Comparison of ENCODE assay signal across 26 cellular contexts in the genomic region with DNA sequence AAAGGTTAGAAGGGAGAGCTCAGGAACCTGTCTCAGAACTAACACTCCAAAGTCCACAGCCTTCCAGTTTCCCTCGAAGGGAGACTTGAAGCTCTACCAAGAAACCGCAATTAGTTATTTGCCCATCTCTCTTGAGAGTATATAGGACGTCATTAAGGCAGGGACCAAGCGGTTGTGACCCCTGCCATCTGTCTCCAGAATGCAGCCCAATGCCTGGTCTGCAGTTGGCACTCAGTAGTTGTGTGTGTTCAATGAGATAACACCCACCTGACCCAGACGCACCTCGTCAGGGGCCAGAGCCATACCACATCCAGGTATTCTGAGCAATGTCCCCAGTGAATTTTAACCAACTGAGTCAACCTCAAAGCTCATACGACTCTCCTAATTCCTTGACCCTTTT.
"Had no signal": no experiment of that assay in that cellular context is flagged by ENCODE, and none has a peak within 500 bp of the region (broad histone marks: within the 10 kb centered on the region; RNA-seq: fewer than 3 reads in every experiment).

No MANE protein-coding gene starts in this region.

- FAIRE-seq: colon, endometrium, endothelial cell of umbilical vein, frontal cortex had no signal

- H3K27me3 ChIP-seq: colonic mucosa, foreskin keratinocyte, gastrocnemius medialis, gastroesophageal sphincter had no signal

- H3K4me1 ChIP-seq: colonic mucosa, esophagus squamous epithelium, foreskin keratinocyte, gastroesophageal sphincter, heart left ventricle, heart right ventricle had no signal

- H3K4me3 ChIP-seq: colonic mucosa, coronary artery, dorsolateral prefrontal cortex, esophagus squamous epithelium, gastrocnemius medialis, gastroesophageal sphincter, heart left ventricle, heart right ventricle had no signal

- DNase-seq: colonic mucosa; cortex of kidney; dermis blood vessel endothelial cell; dorsolateral prefrontal cortex; effector CD4-positive, alpha-beta T cell; effector CD8-positive, alpha-beta T cell; effector memory CD4-positive, alpha-beta T cell; effector memory CD8-positive, alpha-beta T cell; endodermal cell; erythroblast; esophagus squamous epithelium; foreskin fibroblast; foreskin keratinocyte; foreskin melanocyte; gastrocnemius medialis; glutamatergic neuron; heart left ventricle; heart right ventricle had no signal

- ATAC-seq: effector memory CD8-positive, alpha-beta T cell; esophagus mucosa; foreskin keratinocyte; gastrocnemius medialis; gastroesophageal sphincter; heart left ventricle; heart right ventricle had no signal

- H3K27ac ChIP-seq: colonic mucosa, coronary artery, dorsolateral prefrontal cortex, epithelial cell of prostate, esophagus squamous epithelium, foreskin keratinocyte, gastrocnemius medialis, gastroesophageal sphincter, heart left ventricle, heart right ventricle had no signal

- H3K9me3 ChIP-seq: colonic mucosa, esophagus squamous epithelium, gastrocnemius medialis, gastroesophageal sphincter, heart left ventricle, heart right ventricle had no signal

- H3K36me3 ChIP-seq: colonic mucosa, esophagus squamous epithelium, gastrocnemius medialis, gastroesophageal sphincter, heart left ventricle, heart right ventricle had no signal
